1 cellular context compared by ENCODE assay signal in genomic region chr1:22880174-22880601, GRCh38.
A peak's percentile ranks its signal among the peaks of the same experiment; 100 is the strongest.
TF ChIP-seq lines count a peak whose summit lies in the region.

No MANE protein-coding gene starts in this region.

TF ChIP-seq in SK-N-SH, 30 proteins besides CTCF, POLR2A, EP300 and RAD21 (continued from another document):
- TF ChIP-seq REST (IDR thresholded peaks at IDR 0.05; ENCODE audit: low read depth, low read length), result no peak
- TF ChIP-seq IRF3 (IDR thresholded peaks at IDR 0.05; ENCODE audit: low read depth, low read length), result no peak
- peak; percentile 50; the same call in 1 of the 2 replicates for TF ChIP-seq TCF12 (IDR thresholded peaks at IDR 0.05)
- TF ChIP-seq ZBTB33 (IDR thresholded peaks at IDR 0.05; ENCODE audit: borderline replicate concordance, low read depth), result no peak
